ENCODE assay signal across 25 cellular contexts in the genomic region with DNA sequence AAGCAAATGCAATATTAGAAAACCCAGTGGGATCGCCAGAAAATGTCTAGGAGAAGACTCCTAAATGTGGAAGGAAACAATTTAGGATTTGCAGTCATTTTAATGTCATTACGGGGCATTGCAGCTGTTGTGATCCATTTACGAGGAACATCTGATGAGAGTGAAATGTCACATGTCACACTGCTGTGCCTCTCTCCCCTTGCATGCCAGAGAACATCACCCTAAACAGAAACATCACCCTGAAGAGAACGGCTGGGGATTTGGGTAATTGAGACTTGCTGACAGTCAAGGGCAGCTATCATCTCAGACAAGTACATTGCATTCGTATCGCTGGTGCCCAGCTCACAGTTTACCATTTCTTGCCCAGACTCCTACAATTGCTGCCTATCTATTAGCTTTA.
"Had no signal": no experiment of that assay in that cellular context is flagged by ENCODE, and none has a peak within 500 bp of the region (broad histone marks: within the 10 kb centered on the region; RNA-seq: fewer than 3 reads in every experiment).

No MANE protein-coding gene starts in this region.

- H3K4me3 ChIP-seq: ascending aorta, breast epithelium, cardiac muscle cell, colonic mucosa had no signal

- H3K27ac ChIP-seq: ascending aorta, breast epithelium, cardiac muscle cell, colonic mucosa, epithelial cell of prostate had no signal

- DNase-seq: activated CD4-positive, alpha-beta memory T cell treated with anti-CD3 and anti-CD28 coated beads for 36 hours; activated CD4-positive, alpha-beta T cell treated with anti-CD3 and anti-CD28 coated beads for 36 hours; activated CD4-positive, alpha-beta T cell treated with anti-CD3 and anti-CD28 coated beads, Interleukin-2, amount 10 ng/mL, durations not matched to agents 24 days and 14 days; activated CD4-positive, CD25-positive, alpha-beta regulatory T cell; activated CD4-positive, CD25-positive, alpha-beta regulatory T cell treated with anti-CD3 and anti-CD28 coated beads, Interleukin-2, amount 50 U/mL, for 72 hours; activated CD8-positive, alpha-beta memory T cell treated with anti-CD3 and anti-CD28 coated beads, Interleukin-2, amount 10 ng/mL, durations not matched to agents 7 days and 5 days; activated CD8-positive, alpha-beta memory T cell treated with anti-CD3 and anti-CD28 coated beads, Interleukin-2, amount 50 U/mL, for 4 hours; activated CD8-positive, alpha-beta T cell treated with anti-CD3 and anti-CD28 coated beads, Interleukin-2, amount 10 ng/mL, durations not matched to agents 7 days and 5 days; activated effector memory CD4-positive, alpha-beta T cell treated with anti-CD3 and anti-CD28 coated beads, Interleukin-2, amount 50 U/mL, for 16 hours; activated naive CD4-positive, alpha-beta T cell treated with anti-CD3 and anti-CD28 coated beads for 36 hours; activated naive CD8-positive, alpha-beta T cell treated with anti-CD3 and anti-CD28 coated beads, Interleukin-2, amount 10 ng/mL, durations not matched to agents 7 days and 5 days; activated T-cell treated with anti-CD3 and anti-CD28 coated beads, Interleukin-2, amount 50 U/mL, for 1 hour; activated T-cell treated with anti-CD3 and anti-CD28 coated beads, Interleukin-2, amount 50 U/mL, for 48 hours; central memory CD4-positive, alpha-beta T cell; cerebellar nuclear complex; colonic mucosa; effector CD8-positive, alpha-beta T cell; foreskin fibroblast; head of caudate nucleus; T-helper 17 cell; T1000 had no signal

- H3K9me3 ChIP-seq: ascending aorta, breast epithelium, colonic mucosa had no signal

- H3K36me3 ChIP-seq: ascending aorta, breast epithelium, cardiac muscle cell, colonic mucosa had no signal

- H3K27me3 ChIP-seq: ascending aorta, breast epithelium, cardiac muscle cell, colonic mucosa had no signal
